ENCODE assay signal across 22 cellular contexts in genomic region chr14:83184531-83184930, GRCh38.
"Had no signal": no experiment of that assay in that cellular context is flagged by ENCODE, and none has a peak within 500 bp of the region (broad histone marks: within the 10 kb centered on the region; RNA-seq: fewer than 3 reads in every experiment).

No MANE protein-coding gene starts in this region.

- DNase-seq: activated CD4-positive, alpha-beta T cell treated with anti-CD3 and anti-CD28 coated beads for 36 hours; activated CD4-positive, alpha-beta T cell treated with anti-CD3 and anti-CD28 coated beads, Interleukin-2, amount 50 U/mL, for 4 hours; activated CD4-positive, CD25-positive, alpha-beta regulatory T cell; activated naive CD4-positive, alpha-beta T cell; activated T-cell treated with anti-CD3 and anti-CD28 coated beads for 4 hours; activated T-cell treated with anti-CD3 and anti-CD28 coated beads, Interleukin-2, amount 50 U/mL, for 72 hours; colonic mucosa; effector CD8-positive, alpha-beta T cell; hippocampal formation; immature natural killer cell; kidney; left colon; mammary epithelial cell; right lobe of liver; stimulated activated CD4-positive, alpha-beta T cell treated with anti-CD3 and anti-CD28 coated beads, Interleukin-2, amount 100 ng/mL, for 48 hours; stimulated activated naive CD4-positive, alpha-beta T cell treated with Interleukin-2 at 50 U/mL for 16 hours; testis; transverse colon had no signal

- FAIRE-seq: endometrium, kidney had no signal

- H3K27me3 ChIP-seq: colonic mucosa, gastroesophageal sphincter, right lobe of liver, testis, transverse colon had no signal

- H3K4me3 Mint-ChIP-seq: activated CD4-positive, alpha-beta T cell treated with anti-CD3 and anti-CD28 coated beads for 36 hours; activated T-cell treated with anti-CD3 and anti-CD28 coated beads, Interleukin-2, amount 50 U/mL, for 72 hours; immature natural killer cell; nephron had no signal

- ATAC-seq: activated CD4-positive, alpha-beta T cell treated with anti-CD3 and anti-CD28 coated beads for 36 hours; activated naive CD4-positive, alpha-beta T cell treated with anti-CD3 and anti-CD28 coated beads, Interleukin-2, amount 50 U/mL, for 72 hours; activated T-cell treated with anti-CD3 and anti-CD28 coated beads, Interleukin-2, amount 50 U/mL, for 72 hours; gastroesophageal sphincter; left colon; right lobe of liver had no signal

- H3K4me1 Mint-ChIP-seq: activated CD4-positive, alpha-beta T cell treated with anti-CD3 and anti-CD28 coated beads for 36 hours; immature natural killer cell; nephron had no signal

- H3K4me3 ChIP-seq: colonic mucosa, gastroesophageal sphincter, right lobe of liver, testis, transverse colon had no signal

- H3K27ac Mint-ChIP-seq: activated CD4-positive, alpha-beta T cell treated with anti-CD3 and anti-CD28 coated beads for 36 hours; activated naive CD4-positive, alpha-beta T cell treated with anti-CD3 and anti-CD28 coated beads, Interleukin-2, amount 50 U/mL, for 72 hours; activated T-cell treated with anti-CD3 and anti-CD28 coated beads, Interleukin-2, amount 50 U/mL, for 72 hours; immature natural killer cell; nephron had no signal

- H3K27me3 Mint-ChIP-seq: activated CD4-positive, alpha-beta T cell treated with anti-CD3 and anti-CD28 coated beads for 36 hours had no signal

- H3K36me3 ChIP-seq: colonic mucosa, gastroesophageal sphincter, right lobe of liver, transverse colon had no signal
